Comparison of ENCODE assay signal across 21 cellular contexts in the genomic region with DNA sequence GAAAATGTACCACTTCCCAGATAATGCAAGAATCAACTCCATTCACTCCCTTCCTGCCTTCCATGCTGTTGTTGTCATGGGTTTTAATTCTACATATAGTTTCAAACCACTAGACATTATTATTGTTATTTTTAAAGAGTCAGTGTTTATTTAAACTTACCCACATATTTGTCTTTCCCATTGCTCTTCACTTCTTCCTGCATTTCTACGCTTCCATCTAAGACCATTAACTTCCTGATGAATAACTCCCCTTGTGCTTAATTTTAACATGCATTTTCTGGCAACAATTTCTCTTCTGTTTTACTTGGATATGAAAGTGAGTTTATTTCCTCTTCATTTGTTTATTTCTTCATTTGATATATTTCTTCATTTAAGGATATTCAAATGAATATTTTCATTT.
"Had no signal": no experiment of that assay in that cellular context is flagged by ENCODE, and none has a peak within 500 bp of the region (broad histone marks: within the 10 kb centered on the region; RNA-seq: fewer than 3 reads in every experiment).

No MANE protein-coding gene starts in this region.

- DNase-seq: effector memory CD4-positive, alpha-beta T cell; foreskin fibroblast; head of caudate nucleus; mammary epithelial cell; naive thymus-derived CD8-positive, alpha-beta T cell; ovary; sigmoid colon; stimulated activated CD4-positive, alpha-beta T cell treated with anti-CD3 and anti-CD28 coated beads, Interleukin-2, amount 100 ng/mL, for 24 hours; stimulated activated CD4-positive, alpha-beta T cell treated with anti-CD3 and anti-CD28 coated beads, Interleukin-4, amount 100 ng/mL, for 4 hours; stimulated activated naive B cell treated with anti-CD40 and anti-IgM and Interleukin-4, amounts not matched to agents 10 μg/mL and 1 μg/mL and 100 μg/mL, for 72 hours; stimulated activated naive CD8-positive, alpha-beta T cell treated with anti-CD3 and anti-CD28 coated beads, Interleukin-15, amount 100 ng/mL, for 72 hours; testis; upper lobe of right lung had no signal

- H3K79me2 ChIP-seq: hepatocyte had no signal

- H3K9me3 ChIP-seq: neutrophil, ovary, right atrium auricular region, sigmoid colon, testis, tibial nerve, upper lobe of right lung, vagina had no signal

- H2AFZ ChIP-seq: hepatocyte had no signal

- H3K4me2 ChIP-seq: hepatocyte had no signal

- H3K4me3 ChIP-seq: hepatocyte, ovary, right atrium auricular region, sigmoid colon, skin epidermis, testis, tibial nerve, upper lobe of right lung, vagina had no signal

- H3K36me3 ChIP-seq: neutrophil, ovary, right atrium auricular region, sigmoid colon, tibial nerve, upper lobe of right lung, vagina had no signal

- H3K27ac ChIP-seq: hepatocyte, neutrophil, ovary, right atrium auricular region, sigmoid colon, skin epidermis, testis, tibial nerve, upper lobe of right lung, vagina had no signal

- ATAC-seq: esophagus mucosa; left lobe of liver; naive thymus-derived CD8-positive, alpha-beta T cell; stimulated activated naive B cell treated with anti-CD40 and anti-IgM and Interleukin-4, amounts not matched to agents 10 μg/mL and 1 μg/mL and 100 μg/mL, for 72 hours; stimulated activated naive CD8-positive, alpha-beta T cell treated with anti-CD3 and anti-CD28 coated beads, Interleukin-15, amount 100 ng/mL, for 72 hours; upper lobe of right lung had no signal

- H3K4me1 ChIP-seq: right atrium auricular region, sigmoid colon, testis, tibial nerve, upper lobe of right lung, vagina had no signal

- H3K27me3 ChIP-seq: hepatocyte, neutrophil, ovary, right atrium auricular region, sigmoid colon, testis, tibial nerve, upper lobe of right lung, vagina had no signal
